ENCODE assay signal across 2 cellular contexts in the genomic region with DNA sequence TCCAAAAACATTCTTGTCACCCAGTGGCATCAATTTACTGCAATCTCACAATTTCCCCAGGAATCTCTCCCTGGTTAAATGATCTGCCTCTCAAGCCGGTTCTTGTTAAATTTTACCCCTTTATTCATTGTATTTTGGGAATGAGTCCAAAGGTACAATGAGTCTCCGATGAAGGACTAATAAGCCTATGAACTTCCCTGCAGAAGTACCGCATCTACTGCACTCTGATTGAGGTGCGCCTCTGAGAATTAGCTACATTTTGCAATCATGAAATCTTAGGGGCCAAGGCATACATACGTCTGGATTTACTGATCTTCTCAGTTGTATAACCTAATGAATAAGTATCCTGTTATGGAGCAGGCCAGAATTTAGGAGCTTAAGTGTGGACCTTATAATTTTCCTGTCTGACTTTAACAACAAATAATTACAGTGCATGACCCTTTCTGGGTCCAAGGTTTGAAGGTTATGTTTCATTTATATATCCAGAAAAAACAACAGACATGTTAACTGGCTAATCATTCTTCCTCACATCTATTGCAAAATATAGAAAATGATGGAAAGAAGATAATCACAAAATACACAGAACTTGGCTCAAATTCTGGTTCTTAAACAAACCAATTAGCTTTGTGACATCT.
TF ChIP-seq lines count a peak whose summit lies in the region.

No MANE protein-coding gene starts in this region.

TF ChIP-seq in liver, 16 proteins besides CTCF, POLR2A, EP300 and RAD21 (continued from another document):
- TF ChIP-seq, protein P1, sequence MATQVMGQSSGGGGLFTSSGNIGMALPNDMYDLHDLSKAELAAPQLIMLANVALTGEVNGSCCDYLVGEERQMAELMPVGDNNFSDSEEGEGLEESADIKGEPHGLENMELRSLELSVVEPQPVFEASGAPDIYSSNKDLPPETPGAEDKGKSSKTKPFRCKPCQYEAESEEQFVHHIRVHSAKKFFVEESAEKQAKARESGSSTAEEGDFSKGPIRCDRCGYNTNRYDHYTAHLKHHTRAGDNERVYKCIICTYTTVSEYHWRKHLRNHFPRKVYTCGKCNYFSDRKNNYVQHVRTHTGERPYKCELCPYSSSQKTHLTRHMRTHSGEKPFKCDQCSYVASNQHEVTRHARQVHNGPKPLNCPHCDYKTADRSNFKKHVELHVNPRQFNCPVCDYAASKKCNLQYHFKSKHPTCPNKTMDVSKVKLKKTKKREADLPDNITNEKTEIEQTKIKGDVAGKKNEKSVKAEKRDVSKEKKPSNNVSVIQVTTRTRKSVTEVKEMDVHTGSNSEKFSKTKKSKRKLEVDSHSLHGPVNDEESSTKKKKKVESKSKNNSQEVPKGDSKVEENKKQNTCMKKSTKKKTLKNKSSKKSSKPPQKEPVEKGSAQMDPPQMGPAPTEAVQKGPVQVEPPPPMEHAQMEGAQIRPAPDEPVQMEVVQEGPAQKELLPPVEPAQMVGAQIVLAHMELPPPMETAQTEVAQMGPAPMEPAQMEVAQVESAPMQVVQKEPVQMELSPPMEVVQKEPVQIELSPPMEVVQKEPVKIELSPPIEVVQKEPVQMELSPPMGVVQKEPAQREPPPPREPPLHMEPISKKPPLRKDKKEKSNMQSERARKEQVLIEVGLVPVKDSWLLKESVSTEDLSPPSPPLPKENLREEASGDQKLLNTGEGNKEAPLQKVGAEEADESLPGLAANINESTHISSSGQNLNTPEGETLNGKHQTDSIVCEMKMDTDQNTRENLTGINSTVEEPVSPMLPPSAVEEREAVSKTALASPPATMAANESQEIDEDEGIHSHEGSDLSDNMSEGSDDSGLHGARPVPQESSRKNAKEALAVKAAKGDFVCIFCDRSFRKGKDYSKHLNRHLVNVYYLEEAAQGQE (IDR thresholded peaks at IDR 0.05), result no peak
- TF ChIP-seq FOXA1 (IDR thresholded peaks at IDR 0.05) (no peak), RXRA (IDR thresholded peaks at IDR 0.05) (peak; percentile 60 to 70), MAX (IDR thresholded peaks at IDR 0.05) (peak; percentile 36), EGR1 (IDR thresholded peaks at IDR 0.05; ENCODE audit: low read depth in 2 of 2) (no peak), TAF1 (conservative IDR thresholded peaks at IDR 0.05) (no peak), HNF4G (IDR thresholded peaks at IDR 0.05) (peak; percentile 73), GABPA (IDR thresholded peaks at IDR 0.05 in 1 of 2, conservative IDR thresholded peaks at IDR 0.05 in 1 of 2) (no peak), YY1 (IDR thresholded peaks at IDR 0.05) (no peak), JUND (IDR thresholded peaks at IDR 0.05) (peak in 1 of 2 donors; percentile 20)
- TF ChIP-seq, protein P2, sequence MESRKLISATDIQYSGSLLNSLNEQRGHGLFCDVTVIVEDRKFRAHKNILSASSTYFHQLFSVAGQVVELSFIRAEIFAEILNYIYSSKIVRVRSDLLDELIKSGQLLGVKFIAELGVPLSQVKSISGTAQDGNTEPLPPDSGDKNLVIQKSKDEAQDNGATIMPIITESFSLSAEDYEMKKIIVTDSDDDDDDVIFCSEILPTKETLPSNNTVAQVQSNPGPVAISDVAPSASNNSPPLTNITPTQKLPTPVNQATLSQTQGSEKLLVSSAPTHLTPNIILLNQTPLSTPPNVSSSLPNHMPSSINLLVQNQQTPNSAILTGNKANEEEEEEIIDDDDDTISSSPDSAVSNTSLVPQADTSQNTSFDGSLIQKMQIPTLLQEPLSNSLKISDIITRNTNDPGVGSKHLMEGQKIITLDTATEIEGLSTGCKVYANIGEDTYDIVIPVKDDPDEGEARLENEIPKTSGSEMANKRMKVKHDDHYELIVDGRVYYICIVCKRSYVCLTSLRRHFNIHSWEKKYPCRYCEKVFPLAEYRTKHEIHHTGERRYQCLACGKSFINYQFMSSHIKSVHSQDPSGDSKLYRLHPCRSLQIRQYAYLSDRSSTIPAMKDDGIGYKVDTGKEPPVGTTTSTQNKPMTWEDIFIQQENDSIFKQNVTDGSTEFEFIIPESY (IDR thresholded peaks at IDR 0.05), result peak; percentile 42
- TF ChIP-seq, protein P3, sequence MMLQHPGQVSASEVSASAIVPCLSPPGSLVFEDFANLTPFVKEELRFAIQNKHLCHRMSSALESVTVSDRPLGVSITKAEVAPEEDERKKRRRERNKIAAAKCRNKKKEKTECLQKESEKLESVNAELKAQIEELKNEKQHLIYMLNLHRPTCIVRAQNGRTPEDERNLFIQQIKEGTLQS (IDR thresholded peaks at IDR 0.05), result no peak

TF ChIP-seq in HepG2, 621 proteins besides CTCF, POLR2A, EP300 and RAD21 (continued from another document):
- no peak for TF ChIP-seq FOXO1 (CRISPR knock-in tag; IDR thresholded peaks at IDR 0.05)
- TF ChIP-seq ZNF678 (CRISPR knock-in tag; IDR thresholded peaks at IDR 0.05), result no peak
- TF ChIP-seq ZSCAN31 (CRISPR knock-in tag; IDR thresholded peaks at IDR 0.05; ENCODE audit: low read depth), result no peak
- TF ChIP-seq ONECUT2 (CRISPR knock-in tag; IDR thresholded peaks at IDR 0.05), result no peak
- TF ChIP-seq SETDB1 (CRISPR knock-in tag; IDR thresholded peaks at IDR 0.05; ENCODE audit: borderline replicate concordance), result no peak
- no peak for TF ChIP-seq NFKB2 (CRISPR knock-in tag; IDR thresholded peaks at IDR 0.05; ENCODE audit: borderline replicate concordance)
